ENCODE assay signal across 1 cellular context in genomic region chr11:9565822-9566560, GRCh38.
A peak's percentile ranks its signal among the peaks of the same experiment; 100 is the strongest.
TF ChIP-seq lines count a peak whose summit lies in the region.

No MANE protein-coding gene starts in this region.

TF ChIP-seq in K562, 482 proteins besides CTCF, POLR2A, EP300 and RAD21 (continued from another document and continues in another):
- TF ChIP-seq, protein P1, sequence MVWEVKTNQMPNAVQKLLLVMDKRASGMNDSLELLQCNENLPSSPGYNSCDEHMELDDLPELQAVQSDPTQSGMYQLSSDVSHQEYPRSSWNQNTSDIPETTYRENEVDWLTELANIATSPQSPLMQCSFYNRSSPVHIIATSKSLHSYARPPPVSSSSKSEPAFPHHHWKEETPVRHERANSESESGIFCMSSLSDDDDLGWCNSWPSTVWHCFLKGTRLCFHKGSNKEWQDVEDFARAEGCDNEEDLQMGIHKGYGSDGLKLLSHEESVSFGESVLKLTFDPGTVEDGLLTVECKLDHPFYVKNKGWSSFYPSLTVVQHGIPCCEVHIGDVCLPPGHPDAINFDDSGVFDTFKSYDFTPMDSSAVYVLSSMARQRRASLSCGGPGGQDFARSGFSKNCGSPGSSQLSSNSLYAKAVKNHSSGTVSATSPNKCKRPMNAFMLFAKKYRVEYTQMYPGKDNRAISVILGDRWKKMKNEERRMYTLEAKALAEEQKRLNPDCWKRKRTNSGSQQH (CRISPR knock-in tag; IDR thresholded peaks at IDR 0.05) = 0 out of 2 replicates have a peak, but pooled peaks have one; percentile 21
- TF ChIP-seq, protein P2, sequence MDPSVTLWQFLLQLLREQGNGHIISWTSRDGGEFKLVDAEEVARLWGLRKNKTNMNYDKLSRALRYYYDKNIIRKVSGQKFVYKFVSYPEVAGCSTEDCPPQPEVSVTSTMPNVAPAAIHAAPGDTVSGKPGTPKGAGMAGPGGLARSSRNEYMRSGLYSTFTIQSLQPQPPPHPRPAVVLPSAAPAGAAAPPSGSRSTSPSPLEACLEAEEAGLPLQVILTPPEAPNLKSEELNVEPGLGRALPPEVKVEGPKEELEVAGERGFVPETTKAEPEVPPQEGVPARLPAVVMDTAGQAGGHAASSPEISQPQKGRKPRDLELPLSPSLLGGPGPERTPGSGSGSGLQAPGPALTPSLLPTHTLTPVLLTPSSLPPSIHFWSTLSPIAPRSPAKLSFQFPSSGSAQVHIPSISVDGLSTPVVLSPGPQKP (CRISPR knock-in tag; IDR thresholded peaks at IDR 0.05) = no peak
- TF ChIP-seq HDAC2 (IDR thresholded peaks at IDR 0.05) (peak; percentile 73), ZNF785 (CRISPR knock-in tag; IDR thresholded peaks at IDR 0.05) (no peak), ELF2 (CRISPR knock-in tag; IDR thresholded peaks at IDR 0.05) (no peak), ZNF696 (CRISPR knock-in tag; conservative IDR thresholded peaks at IDR 0.05) (no peak), SRF (CRISPR knock-in tag; IDR thresholded peaks at IDR 0.05) (peak; percentile 97 to 100), CBX3 (IDR thresholded peaks at IDR 0.05; ENCODE audit: borderline replicate concordance in 1 of 2, low read length in 2 of 2) (peak in 1 of 2 experiments; percentile 94; a peak in 2 of 3 replicates), ZKSCAN8 (CRISPR knock-in tag; IDR thresholded peaks at IDR 0.05) (peak; percentile 71; the same call in 1 of the 2 replicates), KLF16 (IDR thresholded peaks at IDR 0.05) (no peak), NCOR1 (IDR thresholded peaks at IDR 0.05) (peak; percentile 90), EHMT2 (IDR thresholded peaks at IDR 0.05) (peak; percentile 76; the same call in 1 of the 2 replicates), ESRRA (IDR thresholded peaks at IDR 0.05; ENCODE audit: borderline replicate concordance, low read depth) (peak; percentile 58; the same call in 1 of the 2 replicates), TAL1 (IDR thresholded peaks at IDR 0.05) (peak; percentile 68), CBFA2T2 (conservative IDR thresholded peaks at IDR 0.05) (peak; percentile 77), ZNF384 (IDR thresholded peaks at IDR 0.05; ENCODE audit: low read depth, low read length) (peak; percentile 97), ZNF133 (CRISPR knock-in tag; IDR thresholded peaks at IDR 0.05) (no peak), ZBTB8A (IDR thresholded peaks at IDR 0.05; ENCODE audit: partially characterized antibody) (no peak), JUND (IDR thresholded peaks at IDR 0.05; ENCODE audit: borderline replicate concordance, low read depth, low read length) (peak; percentile 100), JUND (tag; IDR thresholded peaks at IDR 0.05; ENCODE audit: borderline replicate concordance, low read depth, low read length) (peak; percentile 100), RNF219 (CRISPR knock-in tag; IDR thresholded peaks at IDR 0.05) (no peak), NBN (IDR thresholded peaks at IDR 0.05; ENCODE audit: low read depth) (peak; percentile 96), SRSF7 (optimal IDR thresholded peaks at IDR 0.05; ENCODE audit: low read depth, low read length) (no peak), HNRNPL (IDR thresholded peaks at IDR 0.05; ENCODE audit: low read depth, low read length) (no peak), XRCC3 (IDR thresholded peaks at IDR 0.05) (no peak), LEF1 (IDR thresholded peaks at IDR 0.05) (peak; percentile 91), MECOM (CRISPR knock-in tag; IDR thresholded peaks at IDR 0.05) (0 out of 2 replicates have a peak, but pooled peaks have one; percentile 50), EP400 (IDR thresholded peaks at IDR 0.05) (peak; percentile 86), SAFB (IDR thresholded peaks at IDR 0.05; ENCODE audit: borderline replicate concordance, low read depth, low read length) (no peak), BRD9 (IDR thresholded peaks at IDR 0.05; ENCODE audit: low read depth, partially characterized antibody) (peak; percentile 100), MED1 (CRISPR knock-in tag; IDR thresholded peaks at IDR 0.05; ENCODE audit: borderline replicate concordance) (no peak), TAF1 (IDR thresholded peaks at IDR 0.05; ENCODE audit: control insufficient read depth, extremely low read depth, insufficient read depth, low read length, severe bottlenecking) (peak; percentile 63), ZNF445 (CRISPR knock-in tag; IDR thresholded peaks at IDR 0.05; ENCODE audit: low read depth) (0 out of 2 replicates have a peak, but pooled peaks have one; percentile 50), SRSF3 (IDR thresholded peaks at IDR 0.05; ENCODE audit: insufficient read depth, low read length) (no peak), ARID1B (IDR thresholded peaks at IDR 0.05) (peak; percentile 96), HNRNPK (IDR thresholded peaks at IDR 0.05; ENCODE audit: low read depth, low read length, poor library complexity, severe bottlenecking) (no peak), ZNF449 (CRISPR knock-in tag; IDR thresholded peaks at IDR 0.05) (no peak), RBM15 (IDR thresholded peaks at IDR 0.05; ENCODE audit: insufficient read depth, low read length) (no peak), HEY1 (CRISPR knock-in tag; IDR thresholded peaks at IDR 0.05; ENCODE audit: borderline replicate concordance) (no peak), SOX6 (IDR thresholded peaks at IDR 0.05) (peak; percentile 97), ELF1 (tag; IDR thresholded peaks at IDR 0.05) (0 out of 2 replicates have a peak, but pooled peaks have one; percentile 39), MBD2 (IDR thresholded peaks at IDR 0.05; ENCODE audit: borderline replicate concordance, low read depth) (peak; percentile 80), FOS (IDR thresholded peaks at IDR 0.05; ENCODE audit: extremely low read depth, insufficient read length) (peak; percentile 88), PHF8 (IDR thresholded peaks at IDR 0.05; ENCODE audit: borderline replicate concordance, low read length) (peak; percentile 19; the same call in 1 of the 2 replicates), HMGN3 (IDR thresholded peaks at IDR 0.05; ENCODE audit: borderline replicate concordance, extremely low read depth, insufficient read length, low read depth, low read length) (peak; percentile 66), STAT5A (IDR thresholded peaks at IDR 0.05; ENCODE audit: borderline replicate concordance, low read length) (peak; percentile 68), DPF2 (IDR thresholded peaks at IDR 0.05) (peak; percentile 99), TBL1XR1 (IDR thresholded peaks at IDR 0.05; ENCODE audit: low read length in 2 of 2) (peak; percentile 82 to 95; a peak in 3 of 4 replicates), ELF4 (CRISPR knock-in tag; IDR thresholded peaks at IDR 0.05) (peak; percentile 82), BACH1 (tag; IDR thresholded peaks at IDR 0.05) (peak; percentile 92), ZNF165 (CRISPR knock-in tag; IDR thresholded peaks at IDR 0.05; ENCODE audit: borderline replicate concordance) (no peak), RFX5 (IDR thresholded peaks at IDR 0.05; ENCODE audit: low read depth, low read length) (peak; percentile 59; the same call in 1 of the 2 replicates), SPI1 (IDR thresholded peaks at IDR 0.05; ENCODE audit: borderline replicate concordance, low read depth, low read length) (no peak), NR3C1 (CRISPR knock-in tag; IDR thresholded peaks at IDR 0.05) (no peak), TAF7 (tag; IDR thresholded peaks at IDR 0.05) (no peak), ARID3A (IDR thresholded peaks at IDR 0.05; ENCODE audit: borderline replicate concordance, low read depth, low read length) (peak; percentile 17; the same call in 1 of the 2 replicates), POLR3A (IDR thresholded peaks at IDR 0.05; ENCODE audit: borderline replicate concordance, extremely low read depth, insufficient read depth, insufficient read length) (no peak), ZNF436 (CRISPR knock-in tag; IDR thresholded peaks at IDR 0.05) (no peak), FOXK2 (conservative IDR thresholded peaks at IDR 0.05 in 1 of 2, IDR thresholded peaks at IDR 0.05 in 1 of 2; ENCODE audit: low read depth in 2 of 2) (peak; percentile 97 to 99), PRPF4 (IDR thresholded peaks at IDR 0.05; ENCODE audit: insufficient read depth, low read depth, low read length, poor library complexity, severe bottlenecking) (no peak)
- TF ChIP-seq, protein P3, sequence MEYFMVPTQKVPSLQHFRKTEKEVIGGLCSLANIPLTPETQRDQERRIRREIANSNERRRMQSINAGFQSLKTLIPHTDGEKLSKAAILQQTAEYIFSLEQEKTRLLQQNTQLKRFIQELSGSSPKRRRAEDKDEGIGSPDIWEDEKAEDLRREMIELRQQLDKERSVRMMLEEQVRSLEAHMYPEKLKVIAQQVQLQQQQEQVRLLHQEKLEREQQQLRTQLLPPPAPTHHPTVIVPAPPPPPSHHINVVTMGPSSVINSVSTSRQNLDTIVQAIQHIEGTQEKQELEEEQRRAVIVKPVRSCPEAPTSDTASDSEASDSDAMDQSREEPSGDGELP (CRISPR knock-in tag; IDR thresholded peaks at IDR 0.05; ENCODE audit: borderline replicate concordance) = peak; percentile 52; the same call in 1 of the 2 replicates
- TF ChIP-seq, protein P4, sequence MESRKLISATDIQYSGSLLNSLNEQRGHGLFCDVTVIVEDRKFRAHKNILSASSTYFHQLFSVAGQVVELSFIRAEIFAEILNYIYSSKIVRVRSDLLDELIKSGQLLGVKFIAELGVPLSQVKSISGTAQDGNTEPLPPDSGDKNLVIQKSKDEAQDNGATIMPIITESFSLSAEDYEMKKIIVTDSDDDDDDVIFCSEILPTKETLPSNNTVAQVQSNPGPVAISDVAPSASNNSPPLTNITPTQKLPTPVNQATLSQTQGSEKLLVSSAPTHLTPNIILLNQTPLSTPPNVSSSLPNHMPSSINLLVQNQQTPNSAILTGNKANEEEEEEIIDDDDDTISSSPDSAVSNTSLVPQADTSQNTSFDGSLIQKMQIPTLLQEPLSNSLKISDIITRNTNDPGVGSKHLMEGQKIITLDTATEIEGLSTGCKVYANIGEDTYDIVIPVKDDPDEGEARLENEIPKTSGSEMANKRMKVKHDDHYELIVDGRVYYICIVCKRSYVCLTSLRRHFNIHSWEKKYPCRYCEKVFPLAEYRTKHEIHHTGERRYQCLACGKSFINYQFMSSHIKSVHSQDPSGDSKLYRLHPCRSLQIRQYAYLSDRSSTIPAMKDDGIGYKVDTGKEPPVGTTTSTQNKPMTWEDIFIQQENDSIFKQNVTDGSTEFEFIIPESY (CRISPR knock-in tag; IDR thresholded peaks at IDR 0.05) = peak; percentile 34
- TF ChIP-seq, protein P5, sequence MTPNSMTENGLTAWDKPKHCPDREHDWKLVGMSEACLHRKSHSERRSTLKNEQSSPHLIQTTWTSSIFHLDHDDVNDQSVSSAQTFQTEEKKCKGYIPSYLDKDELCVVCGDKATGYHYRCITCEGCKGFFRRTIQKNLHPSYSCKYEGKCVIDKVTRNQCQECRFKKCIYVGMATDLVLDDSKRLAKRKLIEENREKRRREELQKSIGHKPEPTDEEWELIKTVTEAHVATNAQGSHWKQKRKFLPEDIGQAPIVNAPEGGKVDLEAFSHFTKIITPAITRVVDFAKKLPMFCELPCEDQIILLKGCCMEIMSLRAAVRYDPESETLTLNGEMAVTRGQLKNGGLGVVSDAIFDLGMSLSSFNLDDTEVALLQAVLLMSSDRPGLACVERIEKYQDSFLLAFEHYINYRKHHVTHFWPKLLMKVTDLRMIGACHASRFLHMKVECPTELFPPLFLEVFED (CRISPR knock-in tag; conservative IDR thresholded peaks at IDR 0.05) = 0 out of 2 replicates have a peak, but pooled peaks have one; percentile 42
- TF ChIP-seq, protein P6, sequence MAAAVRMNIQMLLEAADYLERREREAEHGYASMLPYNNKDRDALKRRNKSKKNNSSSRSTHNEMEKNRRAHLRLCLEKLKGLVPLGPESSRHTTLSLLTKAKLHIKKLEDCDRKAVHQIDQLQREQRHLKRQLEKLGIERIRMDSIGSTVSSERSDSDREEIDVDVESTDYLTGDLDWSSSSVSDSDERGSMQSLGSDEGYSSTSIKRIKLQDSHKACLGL (CRISPR knock-in tag; IDR thresholded peaks at IDR 0.05; ENCODE audit: borderline replicate concordance, poor library complexity, severe bottlenecking) = no peak
